Comparison of ENCODE assay signal across 22 cellular contexts in genomic region chr4:6195602-6196319, GRCh38. TPM values are rescaled to one million over a fixed set of nuclear protein-coding genes. Genes with fewer than 3 reads are reported as not detected.
DNase-seq lines count a peak whose midpoint lies in the region; ATAC-seq and TF ChIP-seq lines count a peak whose summit lies in the region.
"Had no signal": no experiment of that assay in that cellular context is flagged by ENCODE, and none has a peak within 500 bp of the region (broad histone marks: within the 10 kb centered on the region; RNA-seq: fewer than 3 reads in every experiment).

No MANE protein-coding gene starts in this region.

- intact Hi-C loops in natural killer cell (cut with micrococcal nuclease) = no loop called here

- no peak for DNase-seq in natural killer cell treated with Interleukin-12 subunit alpha and Interleukin-12 subunit beta and Interleukin-15 and Interleukin-18, amount 100 ng/mL, for 72 hours (ENCODE audit: low spot score)
- DNase-seq in natural killer cell (no peak), NCI-H1694 treated with DMSO at 0.1 percent for 48 hours (lab: John Stamatoyannopoulos, UW) (peak; percentile 30), coronary artery (ENCODE audit: low spot score) (peak; percentile 24), DMS53 treated with DMSO at 0.1 percent for 48 hours (lab: John Stamatoyannopoulos, UW; ENCODE audit: unreplicated experiment) (no peak)
- DNase-seq: activated CD4-positive, alpha-beta T cell treated with anti-CD3 and anti-CD28 coated beads for 1 hour; activated gamma-delta T cell; brain microvascular endothelial cell; DND-41; glutamatergic neuron; left lung; midbrain; NCI-H1436 treated with DMSO at 0.1 percent for 48 hours; stimulated activated CD4-positive, alpha-beta T cell treated with anti-CD3 and anti-CD28 coated beads, Interleukin-2, amount 100 ng/mL, for 24 hours; stimulated activated naive CD4-positive, alpha-beta T cell treated with Interleukin-2 at 50 U/mL for 16 hours; transverse colon had no signal

- no peaks in the 10 kb centered on the region for H3K9me3 Mint-ChIP-seq in natural killer cell treated with Interleukin-12 subunit alpha and Interleukin-12 subunit beta and Interleukin-15 and Interleukin-18, amount 100 ng/mL, for 72 hours
- no peaks in the 10 kb centered on the region for H3K9me3 Mint-ChIP-seq in natural killer cell

- peaks cover 33 to 53% of the 10 kb centered on the region in 2 donors for H3K4me1 Mint-ChIP-seq in natural killer cell treated with Interleukin-12 subunit alpha and Interleukin-12 subunit beta and Interleukin-15 and Interleukin-18, amount 100 ng/mL, for 72 hours (ENCODE audit: low read depth in 2 of 2)
- peaks cover 14 to 41% of the 10 kb centered on the region in 2 donors for H3K4me1 Mint-ChIP-seq in natural killer cell

- H3K4me3 Mint-ChIP-seq in natural killer cell treated with Interleukin-12 subunit alpha and Interleukin-12 subunit beta and Interleukin-15 and Interleukin-18, amount 100 ng/mL, for 72 hours = peak overlapping the region; percentile 63
- no peak overlapping the region for H3K4me3 Mint-ChIP-seq in natural killer cell

- H3K4me3 ChIP-seq in coronary artery = no peak overlapping the region
- H3K4me3 ChIP-seq: left lung, transverse colon had no signal

- TF ChIP-seq CTCF in natural killer cell (IDR thresholded peaks at IDR 0.05) (no peak), coronary artery (IDR thresholded peaks at IDR 0.05) (no peak)

- peaks cover 16% of the 10 kb centered on the region for H3K36me3 Mint-ChIP-seq in natural killer cell treated with Interleukin-12 subunit alpha and Interleukin-12 subunit beta and Interleukin-15 and Interleukin-18, amount 100 ng/mL, for 72 hours
- no peaks in the 10 kb centered on the region for H3K36me3 Mint-ChIP-seq in natural killer cell

- H3K27ac Mint-ChIP-seq in natural killer cell treated with Interleukin-12 subunit alpha and Interleukin-12 subunit beta and Interleukin-15 and Interleukin-18, amount 100 ng/mL, for 72 hours = peak overlapping the region in 1 of 2 donors; percentile 98
- H3K27ac Mint-ChIP-seq in natural killer cell = peak overlapping the region in 1 of 2 donors; percentile 35
- H3K27ac Mint-ChIP-seq: progenitor cell of endocrine pancreas had no signal

- peaks cover 0 to 13% of the 10 kb centered on the region in 2 donors for H3K27me3 Mint-ChIP-seq in natural killer cell treated with Interleukin-12 subunit alpha and Interleukin-12 subunit beta and Interleukin-15 and Interleukin-18, amount 100 ng/mL, for 72 hours
- peaks cover 10 to 17% of the 10 kb centered on the region in 2 donors for H3K27me3 Mint-ChIP-seq in natural killer cell (ENCODE audit: low read depth in 2 of 2)

- ATAC-seq in natural killer cell treated with Interleukin-12 subunit alpha and Interleukin-12 subunit beta and Interleukin-15 and Interleukin-18, amount 100 ng/mL, for 72 hours = no peak
- ATAC-seq in natural killer cell = no peak
- ATAC-seq in HG03159 (IDR thresholded peaks at IDR 0.05; ENCODE audit: unreplicated experiment) = no peak
- ATAC-seq in HG03378 (IDR thresholded peaks at IDR 0.05; ENCODE audit: unreplicated experiment) = no peak
- ATAC-seq: left lung, Right ventricle myocardium inferior had no signal

- H3K27ac ChIP-seq in coronary artery = no peak overlapping the region
- H3K27ac ChIP-seq: brain microvascular endothelial cell, left lung, transverse colon had no signal

RNA-seq across cellular contexts. Expression of gene JAKMIP1, which starts 4.6 kb away (rescaled TPM):
- 10 to 100 TPM; 16.3 to 66.7 TPM for total RNA-seq in natural killer cell treated with Interleukin-12 subunit alpha and Interleukin-12 subunit beta and Interleukin-15 and Interleukin-18, amount 100 ng/mL, for 72 hours
- 10 to 100 TPM in 2 of 3 donors, 1 to 10 TPM in 1; 8.8 to 21.8 (median 16.4) TPM for total RNA-seq in natural killer cell
- total RNA-seq: fibroblast of lung, Right ventricle myocardium inferior, skeletal muscle tissue had no signal

Comparison
In these comparisons a context has a peak if more than half of its experiments do, and no peak if none do; other contexts are left out.
1. DNase-seq: peak in NCI-H1694 treated with DMSO at 0.1 percent for 48 hours (single experiment) and coronary artery (single experiment); none in natural killer cell treated with Interleukin-12 subunit alpha and Interleukin-12 subunit beta and Interleukin-15 and Interleukin-18, amount 100 ng/mL, for 72 hours (single experiment), natural killer cell (single experiment) and DMS53 treated with DMSO at 0.1 percent for 48 hours (single experiment).